21 cellular contexts compared by ENCODE assay signal in genomic region chr7:157870644-157871290, GRCh38.
"Had no signal": no experiment of that assay in that cellular context is flagged by ENCODE, and none has a peak within 500 bp of the region (broad histone marks: within the 10 kb centered on the region; RNA-seq: fewer than 3 reads in every experiment).

No MANE protein-coding gene starts in this region.

- H3K27ac ChIP-seq: KMS-11, SJSA1, SK-N-MC had no signal

- H3K4me1 ChIP-seq: SJSA1 had no signal

- DNase-seq: Kasumi-1, MV-4-11, NCI-H1048, NCI-H1105, NCI-H1417, NCI-H1436 treated with DMSO at 0.1 percent for 48 hours, NCI-H1694, NCI-H187 treated with DMSO at 0.1 percent for 48 hours, NCI-H2029 treated with DMSO at 0.1 percent for 48 hours, NCI-H2227 treated with DMSO at 0.1 percent for 48 hours, NCI-H510A, NCI-H524 treated with DMSO at 0.1 percent for 48 hours, NCI-H69, NCI-H774, RPMI8226, SIG-M5 had no signal

- H3K36me3 ChIP-seq: SJSA1 had no signal

- H3K4me3 ChIP-seq: K562, SJSA1, SK-N-MC had no signal

- H3K9ac ChIP-seq: KMS-11 had no signal

- H3K27me3 ChIP-seq: SJSA1 had no signal

- ATAC-seq: K562 had no signal

- H3K4me2 ChIP-seq: KMS-11 had no signal

- FAIRE-seq: K562, RCC 7860 had no signal
